Comparison of ENCODE assay signal across 8 cellular contexts in genomic region chr20:18507218-18508191, GRCh38. TPM values are rescaled to one million over a fixed set of nuclear protein-coding genes. Genes with fewer than 3 reads are reported as not detected.
DNase-seq lines count a peak whose midpoint lies in the region; ATAC-seq, FAIRE-seq and TF ChIP-seq lines count a peak whose summit lies in the region.

Gene SEC23B (plus strand): TSS chr20:18507940. CDS start chr20:18510836, 2,896 bp downstream.

- peak; percentile 87 for TF ChIP-seq POLR2A in GM19193 (IDR thresholded peaks at IDR 0.05; ENCODE audit: extremely low read depth, insufficient read depth, insufficient read length)

- peak within 1 kb of the TSS; percentile 100 for H3K4me3 Mint-ChIP-seq in chondrocyte (ENCODE audit: unreplicated experiment)

- dilution Hi-C loops in keratinocyte (cut with MboI; ENCODE audit: extremely low pct_ligation_motif_present, low sequenced_read_pairs): no loop called here

- peaks cover 12% of the 10 kb centered on the region for H3K36me3 Mint-ChIP-seq in chondrocyte (ENCODE audit: low read depth)

- H4K20me1 ChIP-seq in keratinocyte (ENCODE audit: control insufficient read depth, extremely low read depth, insufficient read depth, low read length): no peaks in the 10 kb centered on the region

- H3K36me3 ChIP-seq in keratinocyte (ENCODE audit: control insufficient read depth in 2 of 2, extremely low read depth in 1 of 2, insufficient read depth in 2 of 2, low read length in 2 of 2): peaks cover 6 to 20% of the 10 kb centered on the region in 2 experiments

- no peaks in the 10 kb centered on the region for H3K9me1 ChIP-seq in keratinocyte (ENCODE audit: control insufficient read depth, extremely low read depth, insufficient read depth, low read length)

- no peaks in the 10 kb centered on the region for H3K9me3 Mint-ChIP-seq in chondrocyte (ENCODE audit: low read depth)

- peak within 1 kb of the TSS; percentile 86 for H2AFZ ChIP-seq in keratinocyte (ENCODE audit: control insufficient read depth, low read length)

- H3K4me1 ChIP-seq in keratinocyte (ENCODE audit: control insufficient read depth, extremely low read depth, insufficient read depth, low read length): peaks cover 15% of the 10 kb centered on the region

- H3K27ac Mint-ChIP-seq in chondrocyte (ENCODE audit: unreplicated experiment): peak within 1 kb of the TSS; percentile 100

- peak within 1 kb of the TSS; percentile 97 for H3K27ac ChIP-seq in keratinocyte (ENCODE audit: control insufficient read depth, insufficient read depth, low read length)

- H3K4me3 ChIP-seq in keratinocyte (ENCODE audit: control insufficient read depth in 2 of 3, extremely low read depth in 1 of 3, insufficient read depth in 2 of 3, low read depth in 1 of 3, low read length in 3 of 3): peak within 1 kb of the TSS; percentile 88 to 95 (median 91)

- H3K9ac ChIP-seq in keratinocyte (ENCODE audit: control insufficient read depth, extremely low read depth, insufficient read depth, low read length): peak within 1 kb of the TSS; percentile 94

- no peaks in the 10 kb centered on the region for H3K9me3 ChIP-seq in keratinocyte (ENCODE audit: control insufficient read depth, low read depth, low read length)

- FAIRE-seq in keratinocyte (lab: Jason Lieb, UNC): peak; percentile 94

- peaks cover 26% of the 10 kb centered on the region for H3K4me1 Mint-ChIP-seq in chondrocyte (ENCODE audit: low read depth)

- H3K4me2 ChIP-seq in keratinocyte (ENCODE audit: control insufficient read depth, extremely low read depth, insufficient read depth, low read depth, low read length): peak within 1 kb of the TSS; percentile 97

- H3K79me2 ChIP-seq in keratinocyte (ENCODE audit: control insufficient read depth, insufficient read depth, low read length): peaks cover 31% of the 10 kb centered on the region

- ATAC-seq in HG03439 (IDR thresholded peaks at IDR 0.05; ENCODE audit: unreplicated experiment): peak; percentile 97

- no peaks in the 10 kb centered on the region for H3K27me3 ChIP-seq in keratinocyte (ENCODE audit: control insufficient read depth, extremely low read depth, insufficient read depth, low read length)

- H3K27me3 Mint-ChIP-seq in chondrocyte (ENCODE audit: low read depth): no peaks in the 10 kb centered on the region

- TF ChIP-seq CTCF in chondrocyte (IDR thresholded peaks at IDR 0.05): no peak
- no peak for TF ChIP-seq CTCF in keratinocyte (optimal IDR thresholded peaks at IDR 0.05 in 1 of 3, IDR thresholded peaks at IDR 0.05 in 1 of 3, conservative IDR thresholded peaks at IDR 0.05 in 1 of 3; ENCODE audit: extremely low read depth in 1 of 3, insufficient read depth in 2 of 3, low read length in 3 of 3)

- DNase-seq in AML-193 (lab: John Stamatoyannopoulos, UW) (peak; percentile 92 to 96), NCI-H510A treated with DMSO at 0.1 percent for 48 hours (lab: John Stamatoyannopoulos, UW) (peak; percentile 99), chondrocyte (ENCODE audit: low spot score) (peak; percentile 97), keratinocyte (ENCODE audit: low read depth, low spot score) (peak; percentile 90)
- DNase-seq in activated CD4-positive, alpha-beta T cell treated with anti-CD3 and anti-CD28 coated beads for 24 hours (ENCODE audit: low read depth in 2 of 2): peak; percentile 95 to 97
- DNase-seq in stimulated activated CD4-positive, alpha-beta T cell treated with anti-CD3 and anti-CD28 coated beads, Interleukin-15, amount 100 ng/mL, for 1 hour (ENCODE audit: low read depth in 1 of 2, low spot score in 1 of 2): peak; percentile 93 to 94

RNA-seq across cellular contexts. Expression of gene SEC23B, which starts in this region (rescaled TPM):
- 38.5 to 53.9 TPM (median 38.9 TPM) in 3 replicates for total RNA-seq in chondrocyte
- 96.1 to 104 TPM (median 102 TPM) in 3 replicates for polyA plus RNA-seq in keratinocyte
- polyA plus RNA-seq in keratinocyte (2011; ENCODE audit: low read depth): 20.3 TPM
- 68.8 and 92.4 TPM in 2 replicates for polyA plus RNA-seq in keratinocyte (2011; cell fraction: cytosol; rRNA removed)
- polyA plus RNA-seq in keratinocyte (2011; cell fraction: nucleus; rRNA removed): 92.5 and 98.2 TPM in 2 replicates
- 61.1 and 64.5 TPM in 2 replicates for polyA plus RNA-seq in keratinocyte (2012; ENCODE audit: low replicate concordance)
- polyA minus RNA-seq in keratinocyte: 60.3 to 130 TPM (median 126 TPM) in 3 replicates
- 55.2 TPM for polyA minus RNA-seq in keratinocyte (2011; cell fraction: cytosol; rRNA and poly(A)+ RNA removed)
- 59.2 and 95.7 TPM in 2 replicates for polyA minus RNA-seq in keratinocyte (2011; cell fraction: nucleus; rRNA and poly(A)+ RNA removed)

Comparison
In these comparisons a context has a peak if more than half of its experiments do, and no peak if none do; other contexts are left out.
1. Peak in every context shown above with its lines: DNase-seq, ATAC-seq, H3K4me3 ChIP-seq and H3K27ac ChIP-seq.